Comparison of ENCODE assay signal across 29 cellular contexts in genomic region chr17:2442166-2442565, GRCh38. TPM values are rescaled to one million over a fixed set of nuclear protein-coding genes. Genes with fewer than 3 reads are reported as not detected.
DNase-seq lines count a peak whose midpoint lies in the region; ATAC-seq and TF ChIP-seq lines count a peak whose summit lies in the region.
"Had no signal": no experiment of that assay in that cellular context is flagged by ENCODE, and none has a peak within 500 bp of the region (broad histone marks: within the 10 kb centered on the region; RNA-seq: fewer than 3 reads in every experiment).

No MANE protein-coding gene starts in this region.

- H2BK20ac ChIP-seq in IMR-90 (ENCODE audit: low read depth, low read length): no peak overlapping the region

- peak; percentile 35 for DNase-seq in IMR-90
- DNase-seq in left colon: no peak
- DNase-seq in renal cortical epithelial cell (ENCODE audit: low read depth): peak; percentile 38
- no peak for DNase-seq in AG08395 (ENCODE audit: low spot score)
- DNase-seq in effector memory CD4-positive, alpha-beta T cell: no peak
- DNase-seq in left lobe of liver (ENCODE audit: low spot score): no peak
- DNase-seq: activated CD4-positive, CD25-positive, alpha-beta regulatory T cell treated with anti-CD3 and anti-CD28 coated beads, Interleukin-2, amount 50 U/mL, for 72 hours; activated CD8-positive, alpha-beta T cell treated with anti-CD3 and anti-CD28 coated beads for 36 hours; amygdala; effector memory CD8-positive, alpha-beta T cell; erythroblast; foreskin keratinocyte; H7; naive thymus-derived CD4-positive, alpha-beta T cell; NCI-H1436; NCI-H2081; NCI-H226; NCI-H526 treated with DMSO at 0.1 percent for 48 hours; stimulated activated naive B cell treated with anti-CD40 and anti-IgM and Interleukin-4, amounts not matched to agents 10 μg/mL and 1 μg/mL and 100 μg/mL, for 72 hours; T-helper 2 cell had no signal

- peaks cover 10% of the 10 kb centered on the region for H3K4me1 ChIP-seq in IMR-90 (ENCODE audit: control insufficient read depth, insufficient read depth, low read length)
- no peaks in the 10 kb centered on the region for H3K4me1 ChIP-seq in effector memory CD4-positive, alpha-beta T cell (ENCODE audit: control insufficient read depth, insufficient read depth, low read length, poor library complexity, severe bottlenecking)
- H3K4me1 ChIP-seq: breast epithelium, foreskin keratinocyte, suprapubic skin had no signal

- H3K18ac ChIP-seq in IMR-90 (ENCODE audit: low read depth, low read length): no peak overlapping the region

- no peak overlapping the region for H2AFZ ChIP-seq in IMR-90 (replicated peaks; ENCODE audit: low read length, poor library complexity)

- no peaks in the 10 kb centered on the region for H3K9me3 ChIP-seq in IMR-90 (ENCODE audit: control insufficient read depth, insufficient read depth, low read length)
- no peaks in the 10 kb centered on the region for H3K9me3 ChIP-seq in effector memory CD4-positive, alpha-beta T cell (ENCODE audit: control insufficient read depth, low read length)
- H3K9me3 ChIP-seq: suprapubic skin had no signal

- no peak overlapping the region for H3K4me3 Mint-ChIP-seq in brain
- H3K4me3 Mint-ChIP-seq: activated CD8-positive, alpha-beta T cell treated with anti-CD3 and anti-CD28 coated beads for 36 hours; activated naive CD4-positive, alpha-beta T cell treated with anti-CD3 and anti-CD28 coated beads, Interleukin-2, amount 50 U/mL, for 24 hours; effector memory CD8-positive, alpha-beta T cell; naive thymus-derived CD4-positive, alpha-beta T cell; stimulated activated naive B cell treated with anti-CD40 and anti-IgM and Interleukin-4, amounts not matched to agents 10 μg/mL and 1 μg/mL and 100 μg/mL, for 72 hours had no signal

- ATAC-seq in IMR-90 (ENCODE audit: low read depth) (no peak), left colon (peak; percentile 92), left lobe of liver (no peak)
- ATAC-seq: activated CD8-positive, alpha-beta T cell treated with anti-CD3 and anti-CD28 coated beads for 36 hours; effector memory CD8-positive, alpha-beta T cell; foreskin keratinocyte; naive thymus-derived CD4-positive, alpha-beta T cell; Right ventricle myocardium inferior; SK-N-SH treated with all-trans-retinoic acid at 6 μM for 48 hours; stimulated activated naive B cell treated with anti-CD40 and anti-IgM and Interleukin-4, amounts not matched to agents 10 μg/mL and 1 μg/mL and 100 μg/mL, for 72 hours had no signal

- H3K27ac Mint-ChIP-seq in brain: peak overlapping the region; percentile 10 to 86 (median 63)
- H3K27ac Mint-ChIP-seq: activated CD8-positive, alpha-beta T cell treated with anti-CD3 and anti-CD28 coated beads for 36 hours; activated naive CD4-positive, alpha-beta T cell treated with anti-CD3 and anti-CD28 coated beads, Interleukin-2, amount 50 U/mL, for 24 hours; activated T-helper 2 cell treated with anti-CD3 and anti-CD28 coated beads, Interferon-gamma antibody, Interleukin-2, Interleukin-4, amounts not matched to agents 10 μg/mL and 5 μg/mL and 100 μg/mL, durations not matched to agents 14 hours and 24 hours and 36 hours; effector memory CD8-positive, alpha-beta T cell; stimulated activated naive B cell treated with anti-CD40 and anti-IgM and Interleukin-4, amounts not matched to agents 10 μg/mL and 1 μg/mL and 100 μg/mL, for 72 hours had no signal

- peaks cover 78% of the 10 kb centered on the region for H3K36me3 Mint-ChIP-seq in brain

- CTCF ChIA-PET in IMR-90 (lab: Yijun Ruan, JAX): no interaction called here

- peak overlapping the region in 1 of 2 experiments; percentile 21; a peak in 1 of 4 replicates for H4K8ac ChIP-seq in IMR-90 (ENCODE audit: low read depth in 2 of 2, low read length in 2 of 2)

- no peak overlapping the region for H2AK5ac ChIP-seq in IMR-90 (ENCODE audit: low read depth, low read length)

- no peak overlapping the region for H2AK9ac ChIP-seq in IMR-90 (replicated peaks; ENCODE audit: low read depth, low read length, poor library complexity)

- TF ChIP-seq RAD21 in IMR-90 (IDR thresholded peaks at IDR 0.05; ENCODE audit: low read length): no peak

- intact Hi-C loops in IMR-90 (cut with micrococcal nuclease) (no loop called here), left colon (cut with DNase I, micrococcal nuclease) (no loop called here)

- peaks cover 5% of the 10 kb centered on the region for H3K9me1 ChIP-seq in IMR-90 (ENCODE audit: insufficient read depth, low read length)

- peaks cover 0 to 10% of the 10 kb centered on the region in 2 experiments; a peak in 2 of 4 replicates for H3K79me1 ChIP-seq in IMR-90 (ENCODE audit: low read depth in 1 of 2, low read length in 2 of 2)

- H3K4me2 ChIP-seq in IMR-90 (ENCODE audit: low read depth, low read length): no peak overlapping the region

- H3K9ac ChIP-seq in IMR-90 (ENCODE audit: low read depth, low read length): no peak overlapping the region
- H3K9ac ChIP-seq: BLaER1 treated with 17β-estradiol and CSF1 and Interleukin-3, amounts not matched to agents 10 nM and 100 nM had no signal

- in situ Hi-C loops in IMR-90 (cut with MboI; ENCODE audit: low sequenced_read_pairs): no loop called here

- no peaks in the 10 kb centered on the region for H3K27me3 ChIP-seq in IMR-90 (ENCODE audit: control insufficient read depth, insufficient read depth, low read length)
- no peaks in the 10 kb centered on the region for H3K27me3 ChIP-seq in effector memory CD4-positive, alpha-beta T cell (replicated peaks; ENCODE audit: control insufficient read depth, insufficient read depth, low read length, poor library complexity, severe bottlenecking)
- H3K27me3 ChIP-seq: BLaER1 treated with 17β-estradiol and CSF1 and Interleukin-3, amounts not matched to agents 10 nM and 100 nM; breast epithelium; foreskin keratinocyte; suprapubic skin had no signal

- no peak overlapping the region for H3K4me3 ChIP-seq in IMR-90 (ENCODE audit: insufficient read depth, low read depth, low read length)
- H3K4me3 ChIP-seq in effector memory CD4-positive, alpha-beta T cell (ENCODE audit: insufficient read depth, low read depth, low read length, poor library complexity, severe bottlenecking): no peak overlapping the region
- H3K4me3 ChIP-seq: BLaER1 treated with 17β-estradiol and CSF1 and Interleukin-3, amounts not matched to agents 10 nM and 100 nM; breast epithelium; coronary artery; suprapubic skin had no signal

- H2BK15ac ChIP-seq in IMR-90 (ENCODE audit: low read depth, low read length): no peak overlapping the region

- no peak overlapping the region for H3K23ac ChIP-seq in IMR-90 (ENCODE audit: low read depth, low read length)

- H3K9me3 Mint-ChIP-seq in brain: peaks cover 7 to 22% (median 11%) of the 10 kb centered on the region in 5 experiments
- H3K9me3 Mint-ChIP-seq: activated naive CD4-positive, alpha-beta T cell treated with anti-CD3 and anti-CD28 coated beads, Interleukin-2, amount 50 U/mL, for 24 hours; stimulated activated naive B cell treated with anti-CD40 and anti-IgM and Interleukin-4, amounts not matched to agents 10 μg/mL and 1 μg/mL and 100 μg/mL, for 72 hours had no signal

- POLR2A ChIA-PET in IMR-90 (lab: Charles Lee; ENCODE audit: unreplicated experiment): no interaction called here

- H4K20me1 ChIP-seq in IMR-90 (ENCODE audit: insufficient read depth, low read length): no peaks in the 10 kb centered on the region

- no peak overlapping the region for H3K56ac ChIP-seq in IMR-90 (ENCODE audit: extremely low read depth, insufficient read depth, low read length)

- dilution Hi-C loops in IMR-90 (cut with HindIII; ENCODE audit: low sequenced_read_pairs, unreplicated experiment): no loop called here

- H3K4ac ChIP-seq in IMR-90 (ENCODE audit: low read depth, low read length): no peak overlapping the region

- no peak overlapping the region for H2BK5ac ChIP-seq in IMR-90 (ENCODE audit: low read depth, low read length, poor library complexity, severe bottlenecking)

- H3K36me3 ChIP-seq in IMR-90 (ENCODE audit: control insufficient read depth, insufficient read depth, low read length): peaks cover 6% of the 10 kb centered on the region
- H3K36me3 ChIP-seq in effector memory CD4-positive, alpha-beta T cell (ENCODE audit: control insufficient read depth, insufficient read depth, low read length): peaks cover 17% of the 10 kb centered on the region
- H3K36me3 ChIP-seq: breast epithelium had no signal

- H3K27ac ChIP-seq in IMR-90 (ENCODE audit: insufficient read depth, low read length): no peak overlapping the region
- no peak overlapping the region for H3K27ac ChIP-seq in effector memory CD4-positive, alpha-beta T cell (ENCODE audit: insufficient read depth, low read length, poor library complexity, severe bottlenecking)
- H3K27ac ChIP-seq: breast epithelium, coronary artery, foreskin keratinocyte, suprapubic skin had no signal

- no TSS peak for BruUV-seq in IMR-90 (replicated peaks; lab: Mats Ljungman, UMichigan)

- WGBS in IMR-90 (ENCODE audit: extremely low coverage in 2 of 2, insufficient read length in 1 of 2), 2 experiments: 48% methylated on average over 3 of the region's 3 CpGs; no CpG with 5 or more reads in 1 of the 2 experiments

- H4K91ac ChIP-seq in IMR-90 (ENCODE audit: insufficient read depth, low read depth, low read length): no peak overlapping the region

- H4K5ac ChIP-seq in IMR-90 (ENCODE audit: low read depth, low read length): no peak overlapping the region

- TF ChIP-seq POLR2A in IMR-90 (IDR thresholded peaks at IDR 0.05; ENCODE audit: low read depth, low read length): no peak

- H3K4me1 Mint-ChIP-seq in brain: peaks cover 15% of the 10 kb centered on the region
- H3K4me1 Mint-ChIP-seq: stimulated activated naive B cell treated with anti-CD40 and anti-IgM and Interleukin-4, amounts not matched to agents 10 μg/mL and 1 μg/mL and 100 μg/mL, for 72 hours had no signal

- no peak overlapping the region for H2BK120ac ChIP-seq in IMR-90 (ENCODE audit: low read depth, low read length)

- no peak overlapping the region for H3K14ac ChIP-seq in IMR-90 (replicated peaks; ENCODE audit: low read depth, low read length)

- H3K27me3 Mint-ChIP-seq in brain: no peaks in the 10 kb centered on the region
- H3K27me3 Mint-ChIP-seq: activated CD8-positive, alpha-beta T cell treated with anti-CD3 and anti-CD28 coated beads for 36 hours; activated naive CD4-positive, alpha-beta T cell treated with anti-CD3 and anti-CD28 coated beads, Interleukin-2, amount 50 U/mL, for 24 hours; effector memory CD8-positive, alpha-beta T cell; naive thymus-derived CD4-positive, alpha-beta T cell; stimulated activated naive B cell treated with anti-CD40 and anti-IgM and Interleukin-4, amounts not matched to agents 10 μg/mL and 1 μg/mL and 100 μg/mL, for 72 hours had no signal

- no peak for TF ChIP-seq CTCF in IMR-90 (conservative IDR thresholded peaks at IDR 0.05; ENCODE audit: low read depth, low read length)
- TF ChIP-seq CTCF in brain (conservative IDR thresholded peaks at IDR 0.05): no peak

TF ChIP-seq in IMR-90, 13 proteins besides CTCF, POLR2A, EP300 and RAD21 (continues in another document):
- no peak for TF ChIP-seq RCOR1 (IDR thresholded peaks at IDR 0.05; ENCODE audit: insufficient replicate concordance, low read length)

RNA-seq across cellular contexts. Expression of gene MNT, which starts 41.3 kb away (rescaled TPM):
- total RNA-seq in IMR-90 (2012; rRNA removed) (1.4 and 1.9 TPM in 2 replicates), left colon (10 to 100 TPM; 22.3 to 25.6 TPM), renal cortical epithelial cell (1.6 and 9.8 TPM in 2 replicates), left lobe of liver (8.6 TPM)
- polyA plus RNA-seq in IMR-90 (2012; rRNA removed) (8.3 and 9.4 TPM in 2 replicates), brain (ENCODE audit: insufficient read depth, low read depth, low replicate concordance) (17.4 TPM)
- polyA plus RNA-seq in IMR-90 (2012; cell fraction: cytosol; rRNA removed): 7.6 and 9.5 TPM in 2 replicates
- polyA plus RNA-seq in IMR-90 (2012; cell fraction: nucleus; rRNA removed; ENCODE audit: low replicate concordance): 48.6 and 60.0 TPM in 2 replicates

Comparison
In these comparisons a context has a peak if more than half of its experiments do, and no peak if none do; other contexts are left out.
1. DNase-seq: peak in IMR-90 (single experiment) and renal cortical epithelial cell (single experiment); none in left colon (0 of 2), AG08395 (single experiment), effector memory CD4-positive, alpha-beta T cell (0 of 3) and left lobe of liver (single experiment).